8 cellular contexts compared by ENCODE assay signal in genomic region chr18:57630002-57630758, GRCh38. TPM values are rescaled to one million over a fixed set of nuclear protein-coding genes. Genes with fewer than 3 reads are reported as not detected.
DNase-seq lines count a peak whose midpoint lies in the region; ATAC-seq and TF ChIP-seq lines count a peak whose summit lies in the region.

No MANE protein-coding gene starts in this region.

- H3K9me3 ChIP-seq in spleen = no peaks in the 10 kb centered on the region

- peak overlapping the region; percentile 73 to 90 (median 86) for H3K27ac ChIP-seq in spleen

- no peaks in the 10 kb centered on the region for H3K9me3 Mint-ChIP-seq in activated B cell treated with CpG ODN at 0.5 μM for 24 hours

- POLR2A ChIA-PET in activated B cell treated with CpG ODN at 0.5 μM for 24 hours (lab: Charles Lee) = interaction anchor here (0.6 to 2.7 kb wide), 20 partner anchors 9 to 519 kb away, joined by 3 to 54 read pairs (median 5); partner anchors contain the start of gene NARS1

- peak overlapping the region; percentile 66 to 81 (median 70) for H3K4me3 ChIP-seq in spleen

- H3K4me3 Mint-ChIP-seq in activated B cell treated with CpG ODN at 0.5 μM for 24 hours = peak overlapping the region; percentile 98

- peak; percentile 89 for DNase-seq in AG09319 (ENCODE audit: extremely low read depth, low read depth)
- DNase-seq in NCI-H2227 treated with DMSO at 0.1 percent for 48 hours (lab: John Stamatoyannopoulos, UW) = peak; percentile 95
- peak; percentile 90 for DNase-seq in activated B cell treated with CpG ODN at 0.5 μM for 24 hours
- peak; percentile 92 for DNase-seq in central memory CD4-positive, alpha-beta T cell
- DNase-seq in inferior parietal cortex (ENCODE audit: extremely low spot score) = peak; percentile 94
- DNase-seq in spleen = peak; percentile 99

- in situ Hi-C loops in GM18951 (cut with MboI; ENCODE audit: low sequenced_read_pairs, unreplicated experiment) = loop anchor here (25.0 kb wide), 1 partner anchor 207 kb away; no protein-coding TSS in a partner anchor

- H3K27me3 ChIP-seq in spleen (replicated peaks in 1 of 7) = no peaks in the 10 kb centered on the region

- WGBS in spleen, 5 donors = 3 to 5% (median 3%) methylated on average over 28 to 52 of the region's 52 CpGs

- intact Hi-C loops in activated B cell treated with CpG ODN at 0.5 μM for 24 hours (cut with micrococcal nuclease) (loop anchor here (1.0 to 2.0 kb wide), 11 partner anchors 9 to 1029 kb away; partner anchors contain the start of genes ATP8B1, FECH and NARS1), spleen (cut with DNase I; ENCODE audit: low total_unique reads) (no loop called here)

- CTCF ChIA-PET in activated B cell treated with CpG ODN at 0.5 μM for 24 hours (lab: Charles Lee) = interaction anchor here (0.7 to 1.8 kb wide), 9 partner anchors 9 to 599 kb away, joined by 3 to 8 read pairs (median 5); partner anchors contain the start of gene NARS1

- ATAC-seq in HG03196 (IDR thresholded peaks at IDR 0.05; ENCODE audit: unreplicated experiment) (peak; percentile 94), activated B cell treated with CpG ODN at 0.5 μM for 24 hours (ENCODE audit: low read depth) (peak; percentile 91)

- H3K36me3 ChIP-seq in spleen = no peaks in the 10 kb centered on the region

- peaks cover 7 to 25% (median 19%) of the 10 kb centered on the region in 6 donors for H3K4me1 ChIP-seq in spleen

- peaks cover 18% of the 10 kb centered on the region for H3K36me3 Mint-ChIP-seq in activated B cell treated with CpG ODN at 0.5 μM for 24 hours (ENCODE audit: low read depth)

- peaks cover 26% of the 10 kb centered on the region for H3K4me1 Mint-ChIP-seq in activated B cell treated with CpG ODN at 0.5 μM for 24 hours

- TF ChIP-seq POLR2A in GM18951 (IDR thresholded peaks at IDR 0.05; ENCODE audit: extremely low read depth, insufficient read depth, insufficient read length) (peak; percentile 62), spleen (IDR thresholded peaks at IDR 0.05) (no peak)

- TF ChIP-seq CTCF in AG09319 (IDR thresholded peaks at IDR 0.05; ENCODE audit: low read depth, low read length) (peak; percentile 80), activated B cell treated with CpG ODN at 0.5 μM for 24 hours (IDR thresholded peaks at IDR 0.05) (no peak), spleen (IDR thresholded peaks at IDR 0.05 in 8 of 11, conservative IDR thresholded peaks at IDR 0.05 in 3 of 11) (peak; percentile 60 to 88 (median 82))

- peak overlapping the region; percentile 99 for H3K27ac Mint-ChIP-seq in activated B cell treated with CpG ODN at 0.5 μM for 24 hours

- no peaks in the 10 kb centered on the region for H3K27me3 Mint-ChIP-seq in activated B cell treated with CpG ODN at 0.5 μM for 24 hours

RNA-seq across cellular contexts. Expression of gene NARS1, which starts 8.5 kb away (rescaled TPM):
- total RNA-seq in activated B cell treated with CpG ODN at 0.5 μM for 24 hours = 107 and 114 TPM in 2 replicates
- total RNA-seq in spleen = 100 to 1,000 TPM in 1 of 7 donors, 10 to 100 TPM in 6; 73.5 to 106 (median 89.7) TPM
- 10 to 100 TPM; 45.4 to 55.0 (median 53.0) TPM for polyA plus RNA-seq in spleen

RNA-seq across cellular contexts. Expression of gene FECH, which starts 43.7 kb away (rescaled TPM):
- total RNA-seq in activated B cell treated with CpG ODN at 0.5 μM for 24 hours (9.2 and 9.3 TPM in 2 replicates), spleen (10 to 100 TPM; 19.0 to 85.9 (median 33.2) TPM)
- polyA plus RNA-seq in spleen = 1 to 10 TPM; 4.3 to 9.3 (median 4.7) TPM

Comparison
In these comparisons a context has a peak if more than half of its experiments do, and no peak if none do; other contexts are left out.
1. Peak in every context shown above with its lines: DNase-seq, ATAC-seq, H3K4me3 ChIP-seq and H3K27ac ChIP-seq.